Comparison of ENCODE assay signal across 1 cellular context in genomic region chr12:122944588-122944987, GRCh38.
TF ChIP-seq lines count a peak whose summit lies in the region.

No MANE protein-coding gene starts in this region.

TF ChIP-seq in endothelial cell of umbilical vein, 7 proteins besides CTCF, POLR2A, EP300 and RAD21 (continued from another document):
- TF ChIP-seq GATA2 (IDR thresholded peaks at IDR 0.05; ENCODE audit: insufficient read depth, insufficient read length, low read depth, low read length) = no peak
- no peak for TF ChIP-seq EZH2 (IDR thresholded peaks at IDR 0.05; ENCODE audit: borderline replicate concordance, low read depth, low read length, severe bottlenecking)
